Comparison of ENCODE assay signal across 1 cellular context in genomic region chr17:82698974-82699442, GRCh38.
TF ChIP-seq lines count a peak whose summit lies in the region.

No MANE protein-coding gene starts in this region.

TF ChIP-seq in HEK293T, 16 proteins besides CTCF, POLR2A, EP300 and RAD21:
- peak; percentile 50; the same call in 1 of the 2 replicates for TF ChIP-seq TARDBP (IDR thresholded peaks at IDR 0.05)
- TF ChIP-seq L3MBTL2 (conservative IDR thresholded peaks at IDR 0.05): peak; percentile 81
- TF ChIP-seq NFRKB (IDR thresholded peaks at IDR 0.05): no peak
TF ChIP-seq in HEK293T: peak in this region for 2.
